ENCODE assay signal across 1 cellular context in the genomic region with DNA sequence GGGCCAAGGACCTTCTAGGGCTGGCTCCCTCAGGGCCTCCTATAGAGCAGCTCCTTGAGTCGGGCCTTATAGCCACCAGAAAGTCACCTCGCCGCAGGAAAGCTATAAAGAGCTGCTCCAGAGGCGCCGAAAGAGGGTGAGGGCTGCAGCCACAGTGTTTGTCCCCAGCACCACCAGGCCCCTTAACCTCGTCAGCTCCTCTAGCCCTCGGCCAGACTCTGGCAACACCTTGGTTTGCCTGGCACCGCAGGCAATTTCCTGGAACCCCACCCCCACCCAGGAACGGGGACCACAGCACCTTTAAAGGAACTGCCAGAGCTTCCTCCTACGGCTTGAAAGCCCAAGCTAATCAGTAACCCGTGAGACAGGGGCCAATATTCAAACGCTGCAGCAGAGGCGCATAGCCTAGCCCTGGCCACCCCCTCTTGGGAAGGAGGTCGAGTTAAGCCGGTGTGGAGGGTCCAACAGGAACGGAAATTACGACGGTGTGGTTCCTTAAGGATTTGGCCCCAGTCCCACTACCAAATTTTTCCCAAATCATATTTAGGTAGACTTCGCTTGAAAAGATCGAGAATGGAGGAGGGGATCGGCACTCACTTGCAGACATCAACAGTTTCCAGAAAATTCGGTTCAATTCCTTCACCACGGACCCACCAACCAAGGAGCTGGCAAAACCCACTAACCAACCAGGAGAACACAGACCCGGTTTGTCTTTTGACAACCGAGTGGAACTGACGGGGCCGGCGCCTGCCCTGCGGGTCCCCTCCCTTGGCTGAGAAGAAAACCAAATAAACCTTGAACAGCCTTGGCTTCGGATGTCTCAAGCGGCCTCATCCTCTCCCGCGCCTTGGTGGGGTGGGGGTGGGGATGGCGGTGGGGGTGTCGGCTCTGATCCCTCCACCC.
TF ChIP-seq lines count a peak whose summit lies in the region.

No MANE protein-coding gene starts in this region.

TF ChIP-seq in A549, 52 proteins besides CTCF, POLR2A, EP300 and RAD21 (continued from another document):
- TF ChIP-seq, protein P1, sequence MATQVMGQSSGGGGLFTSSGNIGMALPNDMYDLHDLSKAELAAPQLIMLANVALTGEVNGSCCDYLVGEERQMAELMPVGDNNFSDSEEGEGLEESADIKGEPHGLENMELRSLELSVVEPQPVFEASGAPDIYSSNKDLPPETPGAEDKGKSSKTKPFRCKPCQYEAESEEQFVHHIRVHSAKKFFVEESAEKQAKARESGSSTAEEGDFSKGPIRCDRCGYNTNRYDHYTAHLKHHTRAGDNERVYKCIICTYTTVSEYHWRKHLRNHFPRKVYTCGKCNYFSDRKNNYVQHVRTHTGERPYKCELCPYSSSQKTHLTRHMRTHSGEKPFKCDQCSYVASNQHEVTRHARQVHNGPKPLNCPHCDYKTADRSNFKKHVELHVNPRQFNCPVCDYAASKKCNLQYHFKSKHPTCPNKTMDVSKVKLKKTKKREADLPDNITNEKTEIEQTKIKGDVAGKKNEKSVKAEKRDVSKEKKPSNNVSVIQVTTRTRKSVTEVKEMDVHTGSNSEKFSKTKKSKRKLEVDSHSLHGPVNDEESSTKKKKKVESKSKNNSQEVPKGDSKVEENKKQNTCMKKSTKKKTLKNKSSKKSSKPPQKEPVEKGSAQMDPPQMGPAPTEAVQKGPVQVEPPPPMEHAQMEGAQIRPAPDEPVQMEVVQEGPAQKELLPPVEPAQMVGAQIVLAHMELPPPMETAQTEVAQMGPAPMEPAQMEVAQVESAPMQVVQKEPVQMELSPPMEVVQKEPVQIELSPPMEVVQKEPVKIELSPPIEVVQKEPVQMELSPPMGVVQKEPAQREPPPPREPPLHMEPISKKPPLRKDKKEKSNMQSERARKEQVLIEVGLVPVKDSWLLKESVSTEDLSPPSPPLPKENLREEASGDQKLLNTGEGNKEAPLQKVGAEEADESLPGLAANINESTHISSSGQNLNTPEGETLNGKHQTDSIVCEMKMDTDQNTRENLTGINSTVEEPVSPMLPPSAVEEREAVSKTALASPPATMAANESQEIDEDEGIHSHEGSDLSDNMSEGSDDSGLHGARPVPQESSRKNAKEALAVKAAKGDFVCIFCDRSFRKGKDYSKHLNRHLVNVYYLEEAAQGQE (IDR thresholded peaks at IDR 0.05), result no peak
